22 cellular contexts compared by ENCODE assay signal in the genomic region with DNA sequence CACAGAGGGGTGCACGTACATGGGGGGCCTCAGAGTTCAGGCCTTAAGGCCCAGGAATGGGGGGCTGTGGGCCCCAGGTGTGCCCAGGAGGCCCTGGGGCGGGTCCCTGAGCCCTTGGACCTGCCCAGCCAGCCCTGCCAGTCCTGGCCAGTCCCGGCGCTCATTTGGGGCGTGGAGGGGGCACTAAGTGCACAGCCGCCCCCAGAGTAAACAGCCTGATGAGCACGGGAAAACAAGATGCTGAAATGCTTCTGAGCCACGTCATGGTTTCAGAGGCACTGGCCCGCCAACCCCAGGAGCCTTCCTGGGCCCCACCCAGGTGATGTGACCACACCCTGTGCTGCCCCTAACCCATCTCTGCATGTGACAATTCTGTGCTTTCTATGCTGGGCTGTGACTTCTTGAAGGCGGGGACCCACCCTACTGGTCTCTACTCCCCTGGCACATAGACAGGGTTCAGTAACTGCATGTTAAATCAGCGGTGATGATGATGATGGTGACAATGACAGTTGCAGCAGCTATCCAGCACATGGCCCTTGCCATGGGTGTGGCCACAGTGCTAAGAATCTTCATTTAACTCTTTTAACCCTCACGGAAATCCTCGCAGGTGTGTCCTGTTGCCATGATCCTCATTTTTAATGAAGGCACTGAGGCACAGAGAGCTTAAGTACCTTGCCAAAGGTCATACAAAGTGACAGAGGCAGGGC.
"Had no signal": no experiment of that assay in that cellular context is flagged by ENCODE, and none has a peak within 500 bp of the region (broad histone marks: within the 10 kb centered on the region; RNA-seq: fewer than 3 reads in every experiment).

No MANE protein-coding gene starts in this region.

- H3K27ac ChIP-seq: coronary artery, heart left ventricle, parathyroid adenoma, suprapubic skin had no signal

- H3K27me3 ChIP-seq: heart left ventricle, suprapubic skin had no signal

- H3K9me3 ChIP-seq: heart left ventricle, suprapubic skin had no signal

- ATAC-seq: activated naive CD4-positive, alpha-beta T cell treated with anti-CD3 and anti-CD28 coated beads, Interleukin-2, amount 50 U/mL, for 72 hours; activated T-cell treated with anti-CD3 and anti-CD28 coated beads, Interleukin-2, amount 50 U/mL, for 72 hours; heart left ventricle; left cardiac atrium; naive thymus-derived CD4-positive, alpha-beta T cell had no signal

- DNase-seq: activated CD4-positive, alpha-beta T cell treated with anti-CD3 and anti-CD28 coated beads, Interleukin-2, amount 10 ng/mL, durations not matched to agents 24 days and 14 days; activated CD4-positive, CD25-positive, alpha-beta regulatory T cell; activated CD8-positive, alpha-beta memory T cell treated with anti-CD3 and anti-CD28 coated beads, Interleukin-2, amount 50 U/mL, for 48 hours; activated gamma-delta T cell; activated T-cell treated with anti-CD3 and anti-CD28 coated beads, Interleukin-2, amount 50 U/mL, for 72 hours; amniotic stem cell; caudate nucleus; foreskin melanocyte; heart left ventricle; immature natural killer cell; left cardiac atrium; midbrain; naive thymus-derived CD4-positive, alpha-beta T cell; stimulated activated CD4-positive, alpha-beta T cell treated with anti-CD3 and anti-CD28 coated beads, Interleukin-15, amount 100 ng/mL, for 24 hours; stimulated activated CD4-positive, alpha-beta T cell treated with anti-CD3 and anti-CD28 coated beads, Interleukin-4, amount 100 ng/mL, for 1 hour; stimulated activated naive CD4-positive, alpha-beta T cell treated with Interleukin-2 at 50 U/mL for 16 hours; T-helper 2 cell had no signal

- H3K4me1 ChIP-seq: parathyroid adenoma, suprapubic skin had no signal

- H2AFZ ChIP-seq: parathyroid adenoma had no signal

- H3K9ac ChIP-seq: parathyroid adenoma had no signal

- H3K79me2 ChIP-seq: parathyroid adenoma had no signal

- H3K4me3 ChIP-seq: coronary artery, heart left ventricle, lung, suprapubic skin had no signal
